ENCODE assay signal across 13 cellular contexts in the genomic region with DNA sequence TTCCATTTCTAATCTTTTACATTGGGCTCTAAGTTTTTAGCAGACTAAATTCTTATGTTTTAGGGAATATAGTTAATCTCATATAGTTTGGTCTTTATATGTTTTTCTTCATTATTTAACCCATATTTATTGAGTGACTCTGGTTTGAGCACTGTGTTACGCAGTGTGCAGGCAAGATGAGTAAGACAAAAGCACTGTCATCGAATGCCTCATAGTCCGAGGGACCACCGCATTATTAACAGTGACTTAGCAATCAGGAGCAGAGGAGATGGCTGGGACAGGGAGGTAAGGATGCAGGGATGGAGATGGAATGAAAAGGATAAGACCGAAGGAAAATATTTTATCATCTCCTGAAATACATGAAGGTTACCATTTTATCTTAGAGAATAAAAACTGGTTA.
DNase-seq lines count a peak whose midpoint lies in the region; ATAC-seq and TF ChIP-seq lines count a peak whose summit lies in the region.
"Had no signal": no experiment of that assay in that cellular context is flagged by ENCODE, and none has a peak within 500 bp of the region (broad histone marks: within the 10 kb centered on the region; RNA-seq: fewer than 3 reads in every experiment).

No MANE protein-coding gene starts in this region.

- H3K36me3 ChIP-seq in GM23248 (ENCODE audit: low read depth) (no peaks in the 10 kb centered on the region), ascending aorta (no peaks in the 10 kb centered on the region), tibial artery (no peaks in the 10 kb centered on the region)

- intact Hi-C loops in ascending aorta (cut with DNase I): no loop called here
- intact Hi-C loops in tibial artery (cut with DNase I; ENCODE audit: low total_unique reads): no loop called here

- no peaks in the 10 kb centered on the region; the same call in 1 of the 2 replicates for H3K9me2 ChIP-seq in GM23248 (ENCODE audit: insufficient read depth)

- H3K9ac ChIP-seq in GM23248: peak overlapping the region; percentile 63

- no peaks in the 10 kb centered on the region for H3K79me2 ChIP-seq in GM23248 (ENCODE audit: insufficient read depth)

- H2AFZ ChIP-seq in GM23248: peak overlapping the region; percentile 48

- H3K4me3 ChIP-seq in GM23248 (peak overlapping the region; percentile 45), ascending aorta (no peak overlapping the region), tibial artery (no peak overlapping the region)

- H4K20me1 ChIP-seq in GM23248 (ENCODE audit: insufficient read depth): no peaks in the 10 kb centered on the region

- H3K4me1 ChIP-seq in GM23248 (ENCODE audit: insufficient read depth): peaks cover 32% of the 10 kb centered on the region
- peaks cover 0 to 5% of the 10 kb centered on the region in 2 donors for H3K4me1 ChIP-seq in ascending aorta
- peaks cover 34% of the 10 kb centered on the region for H3K4me1 ChIP-seq in foreskin keratinocyte
- peaks cover 0 to 15% (median 3%) of the 10 kb centered on the region in 4 donors for H3K4me1 ChIP-seq in tibial artery

- H3K9me3 ChIP-seq in GM23248 (ENCODE audit: low read depth): no peaks in the 10 kb centered on the region
- H3K9me3 ChIP-seq in ascending aorta: no peaks in the 10 kb centered on the region
- no peaks in the 10 kb centered on the region for H3K9me3 ChIP-seq in tibial artery

- DNase-seq in A172 (ENCODE audit: low spot score): peak; percentile 11
- DNase-seq in GM23248: peak; percentile 75
- no peak for DNase-seq in ascending aorta (ENCODE audit: low spot score in 2 of 2)
- DNase-seq in foreskin keratinocyte: no peak
- DNase-seq in tibial artery: no peak
- no peak for DNase-seq in hepatic stellate cell (ENCODE audit: low spot score)
- DNase-seq: activated CD4-positive, alpha-beta T cell treated with anti-CD3 and anti-CD28 coated beads for 1 hour; activated naive CD8-positive, alpha-beta T cell treated with anti-CD3 and anti-CD28 coated beads for 36 hours; DMS153; posterior cingulate gyrus; stimulated activated CD4-positive, alpha-beta T cell treated with anti-CD3 and anti-CD28 coated beads, Interleukin-15, amount 100 ng/mL, for 24 hours had no signal

- TF ChIP-seq CTCF in ascending aorta (IDR thresholded peaks at IDR 0.05): no peak
- TF ChIP-seq CTCF in foreskin keratinocyte (conservative IDR thresholded peaks at IDR 0.05): no peak
- no peak for TF ChIP-seq CTCF in tibial artery (IDR thresholded peaks at IDR 0.05)

- peaks cover 29% of the 10 kb centered on the region for H3F3A ChIP-seq in GM23248 (ENCODE audit: insufficient read depth)

- H3K27me3 ChIP-seq in GM23248 (replicated peaks; ENCODE audit: insufficient read depth) (no peaks in the 10 kb centered on the region), ascending aorta (no peaks in the 10 kb centered on the region), foreskin keratinocyte (no peaks in the 10 kb centered on the region), tibial artery (no peaks in the 10 kb centered on the region)

- H3K4me2 ChIP-seq in GM23248 (ENCODE audit: unreplicated experiment): peak overlapping the region; percentile 44

- H3K27ac ChIP-seq in GM23248 (peak overlapping the region; percentile 78), ascending aorta (peak overlapping the region; percentile 8 to 51), foreskin keratinocyte (peak overlapping the region; percentile 71), tibial artery (no peak overlapping the region)

- in situ Hi-C loops in GM23248 (cut with MboI): no loop called here

- ATAC-seq in foreskin keratinocyte (no peak), HG03342 (IDR thresholded peaks at IDR 0.05; ENCODE audit: unreplicated experiment) (no peak), HG03354 (IDR thresholded peaks at IDR 0.05; ENCODE audit: poor library complexity, severe bottlenecking, unreplicated experiment) (no peak)

- 45 to 49% methylated on average over 5 of the region's 5 CpGs for WGBS in GM23248 (ENCODE audit: low coverage in 1 of 2, low lambda C conversion rate in 2 of 2, missing lambda C conversion rate in 2 of 2), 2 experiments

Comparison
In these comparisons a context has a peak if more than half of its experiments do, and no peak if none do; other contexts are left out.
1. DNase-seq: peak in A172 (single experiment) and GM23248 (single experiment); none in ascending aorta (0 of 2), foreskin keratinocyte (0 of 2), tibial artery (0 of 2) and hepatic stellate cell (single experiment).
2. H3K27ac ChIP-seq: peak in GM23248 (single experiment), ascending aorta (2 of 2) and foreskin keratinocyte (single experiment); none in tibial artery (0 of 2).